ENCODE assay signal across 15 cellular contexts in genomic region chr19:30862876-30863275, GRCh38.
DNase-seq lines count a peak whose midpoint lies in the region; ATAC-seq and TF ChIP-seq lines count a peak whose summit lies in the region.
"Had no signal": no experiment of that assay in that cellular context is flagged by ENCODE, and none has a peak within 500 bp of the region (broad histone marks: within the 10 kb centered on the region; RNA-seq: fewer than 3 reads in every experiment).

No MANE protein-coding gene starts in this region.

- intact Hi-C loops in heart left ventricle (cut with DNase I) = no loop called here
- intact Hi-C loops in prostate gland (cut with DNase I) = no loop called here

- H3K4me3 Mint-ChIP-seq in osteocyte (ENCODE audit: unreplicated experiment) = no peak overlapping the region
- H3K4me3 Mint-ChIP-seq: CD4-positive, alpha-beta memory T cell had no signal

- peak; percentile 18 for DNase-seq in right atrium auricular region (ENCODE audit: low spot score)
- DNase-seq in heart left ventricle = no peak
- DNase-seq in islet precursor cell = peak; percentile 38
- peak; percentile 72 for DNase-seq in osteocyte (ENCODE audit: extremely low spot score, unreplicated experiment)
- no peak for DNase-seq in prostate gland (ENCODE audit: low spot score)
- DNase-seq in COR-L47 (lab: John Stamatoyannopoulos, UW) = no peak
- DNase-seq in nucleus accumbens (lab: John Stamatoyannopoulos, UW) = no peak
- no peak for DNase-seq in COLO668 (lab: John Stamatoyannopoulos, UW; ENCODE audit: unreplicated experiment)
- DNase-seq: ACHN; Caco-2; CD4-positive, alpha-beta memory T cell; DMS53; GF-D8 had no signal

- H3K4me1 ChIP-seq in right atrium auricular region (no peaks in the 10 kb centered on the region), heart left ventricle (no peaks in the 10 kb centered on the region), prostate gland (replicated peaks) (no peaks in the 10 kb centered on the region)
- H3K4me1 ChIP-seq: Caco-2 had no signal

- no peaks in the 10 kb centered on the region for H3K36me3 Mint-ChIP-seq in osteocyte (ENCODE audit: unreplicated experiment)
- H3K36me3 Mint-ChIP-seq: CD4-positive, alpha-beta memory T cell had no signal

- no peak overlapping the region for H3K27ac Mint-ChIP-seq in osteocyte (ENCODE audit: unreplicated experiment)
- H3K27ac Mint-ChIP-seq: CD4-positive, alpha-beta memory T cell had no signal

- no peak for TF ChIP-seq CTCF in right atrium auricular region (IDR thresholded peaks at IDR 0.05)
- TF ChIP-seq CTCF in heart left ventricle (IDR thresholded peaks at IDR 0.05) = no peak
- TF ChIP-seq CTCF in osteocyte (IDR thresholded peaks at IDR 0.05) = no peak
- TF ChIP-seq CTCF in prostate gland (IDR thresholded peaks at IDR 0.05) = no peak

- no peaks in the 10 kb centered on the region for H3K4me1 Mint-ChIP-seq in osteocyte (ENCODE audit: unreplicated experiment)
- H3K4me1 Mint-ChIP-seq: CD4-positive, alpha-beta memory T cell had no signal

- 80 to 84% (median 81%) methylated on average over 19 of the region's 19 CpGs for WGBS in heart left ventricle, 4 donors
- 88% methylated on average over 19 of the region's 19 CpGs for WGBS in prostate gland

- no peaks in the 10 kb centered on the region for H3K36me3 ChIP-seq in right atrium auricular region
- H3K36me3 ChIP-seq in heart left ventricle = no peaks in the 10 kb centered on the region
- H3K36me3 ChIP-seq in prostate gland = no peaks in the 10 kb centered on the region
- H3K36me3 ChIP-seq: BLaER1 treated with 17β-estradiol and CSF1 and Interleukin-3, amounts not matched to agents 10 nM and 100 nM had no signal

- H3K9me3 ChIP-seq in right atrium auricular region = no peaks in the 10 kb centered on the region
- H3K9me3 ChIP-seq in heart left ventricle = peaks cover 0 to 9% (median 0%) of the 10 kb centered on the region in 12 donors
- no peaks in the 10 kb centered on the region for H3K9me3 ChIP-seq in prostate gland
- H3K9me3 ChIP-seq: Caco-2 had no signal

- H3K27ac ChIP-seq in right atrium auricular region (no peak overlapping the region), heart left ventricle (no peak overlapping the region), prostate gland (no peak overlapping the region)
- H3K27ac ChIP-seq: BLaER1 treated with 17β-estradiol and CSF1 and Interleukin-3, amounts not matched to agents 10 nM and 100 nM had no signal

- TF ChIP-seq POLR2A in heart left ventricle (IDR thresholded peaks at IDR 0.05) (no peak), prostate gland (IDR thresholded peaks at IDR 0.05) (no peak)

- peaks cover 59% of the 10 kb centered on the region for H3K9me3 Mint-ChIP-seq in osteocyte (ENCODE audit: unreplicated experiment)

- no peak overlapping the region for H3K4me3 ChIP-seq in right atrium auricular region
- H3K4me3 ChIP-seq in heart left ventricle = no peak overlapping the region
- H3K4me3 ChIP-seq in prostate gland = no peak overlapping the region
- H3K4me3 ChIP-seq: BLaER1 treated with 17β-estradiol and CSF1 and Interleukin-3, amounts not matched to agents 10 nM and 100 nM had no signal

- no peaks in the 10 kb centered on the region for H3K27me3 Mint-ChIP-seq in osteocyte (ENCODE audit: unreplicated experiment)

- no peak for ATAC-seq in heart left ventricle
- ATAC-seq: HCT116 had no signal

- no peaks in the 10 kb centered on the region for H3K27me3 ChIP-seq in right atrium auricular region
- H3K27me3 ChIP-seq in heart left ventricle = peaks cover 0 to 8% (median 0%) of the 10 kb centered on the region in 9 donors
- H3K27me3 ChIP-seq in prostate gland (replicated peaks; ENCODE audit: insufficient read depth) = no peaks in the 10 kb centered on the region
- H3K27me3 ChIP-seq: BLaER1 treated with 17β-estradiol and CSF1 and Interleukin-3, amounts not matched to agents 10 nM and 100 nM had no signal

Comparison
In these comparisons a context has a peak if more than half of its experiments do, and no peak if none do; other contexts are left out.
1. DNase-seq: peak in right atrium auricular region (single experiment), islet precursor cell (single experiment) and osteocyte (single experiment); none in heart left ventricle (0 of 5), prostate gland (single experiment), COR-L47 (single experiment), nucleus accumbens (0 of 56) and COLO668 (single experiment).